ENCODE assay signal across 22 cellular contexts in the genomic region with DNA sequence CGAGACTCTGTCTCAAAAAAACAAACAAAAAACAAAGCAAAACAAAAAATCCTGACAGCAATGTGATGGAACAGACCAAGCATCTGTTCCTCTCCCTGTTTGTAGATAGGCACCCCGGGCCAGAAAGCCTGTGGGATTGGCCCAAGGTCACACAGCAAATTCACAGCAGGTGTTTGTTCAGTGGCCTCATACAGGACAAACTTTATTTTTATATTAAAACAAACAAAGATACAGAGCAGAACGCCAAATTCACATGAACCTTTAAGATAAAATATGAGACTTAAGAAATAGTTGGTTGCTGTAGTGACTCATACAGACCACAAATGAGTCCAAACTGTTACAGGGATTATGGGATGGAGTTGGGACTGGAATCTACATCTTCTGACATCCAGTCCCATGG. TPM values are rescaled to one million over a fixed set of nuclear protein-coding genes. Genes with fewer than 3 reads are reported as not detected.
DNase-seq lines count a peak whose midpoint lies in the region; ATAC-seq, FAIRE-seq and TF ChIP-seq lines count a peak whose summit lies in the region.
"Had no signal": no experiment of that assay in that cellular context is flagged by ENCODE, and none has a peak within 500 bp of the region (broad histone marks: within the 10 kb centered on the region; RNA-seq: fewer than 3 reads in every experiment).

No MANE protein-coding gene starts in this region.

- H3K4me2 ChIP-seq in IMR-90 (ENCODE audit: low read depth, low read length) (no peak overlapping the region; the same call in 1 of the 2 replicates), K562 (ENCODE audit: insufficient read depth, low read length) (no peak overlapping the region), hepatocyte (no peak overlapping the region)

- no peak overlapping the region for H3K23ac ChIP-seq in IMR-90 (ENCODE audit: low read depth, low read length)

- dilution Hi-C loops in IMR-90 (cut with HindIII; ENCODE audit: low sequenced_read_pairs, unreplicated experiment): no loop called here

- no peaks in the 10 kb centered on the region for H3K79me2 ChIP-seq in K562 (ENCODE audit: control insufficient read depth, insufficient read depth, low read length)
- H3K79me2 ChIP-seq in hepatocyte: no peaks in the 10 kb centered on the region
- H3K79me2 ChIP-seq: parathyroid adenoma had no signal

- no peaks in the 10 kb centered on the region for H3K27me3 ChIP-seq in IMR-90 (ENCODE audit: control insufficient read depth, insufficient read depth, low read length)
- no peaks in the 10 kb centered on the region for H3K27me3 ChIP-seq in K562 (ENCODE audit: control insufficient read depth in 2 of 2, insufficient read depth in 2 of 2, low read length in 2 of 2)
- H3K27me3 ChIP-seq in hepatocyte: no peaks in the 10 kb centered on the region

- H3K4me3 Mint-ChIP-seq in Calu3 (ENCODE audit: low read depth, unreplicated experiment): no peak overlapping the region
- H3K4me3 Mint-ChIP-seq: IgD-negative memory B cell had no signal

- H3K9ac ChIP-seq in IMR-90 (ENCODE audit: low read depth, low read length) (no peak overlapping the region), K562 (ENCODE audit: insufficient read depth in 1 of 2, low read depth in 2 of 2, low read length in 2 of 2) (no peak overlapping the region)
- H3K9ac ChIP-seq: parathyroid adenoma had no signal

- POLR2A ChIA-PET in AG04449 (lab: Yijun Ruan, JAX) (no interaction called here), IMR-90 (lab: Charles Lee; ENCODE audit: unreplicated experiment) (interaction anchor here (0.5 kb wide), 1 partner anchor 41 kb away, joined by 4 read pairs; no protein-coding TSS in a partner anchor), K562 (lab: Yijun Ruan, JAX) (no interaction called here)

- in situ Hi-C loops in IMR-90 (cut with MboI; ENCODE audit: low sequenced_read_pairs) (no loop called here), K562 (cut with MboI) (no loop called here)

- no peak overlapping the region for H3K4ac ChIP-seq in IMR-90 (ENCODE audit: low read depth, low read length)

- H3K18ac ChIP-seq in IMR-90 (ENCODE audit: low read depth, low read length): no peak overlapping the region

- TF ChIP-seq CTCF in AG04449 (IDR thresholded peaks at IDR 0.05; ENCODE audit: insufficient read depth, low read length, missing control alignments) (no peak), IMR-90 (conservative IDR thresholded peaks at IDR 0.05; ENCODE audit: low read depth, low read length) (no peak), K562 (IDR thresholded peaks at IDR 0.05 in 2 of 3, conservative IDR thresholded peaks at IDR 0.05 in 1 of 3; ENCODE audit: insufficient read depth in 2 of 3, low read depth in 1 of 3, low read length in 3 of 3) (no peak), hepatocyte (IDR thresholded peaks at IDR 0.05; ENCODE audit: poor library complexity) (no peak), Calu3 (IDR thresholded peaks at IDR 0.05; ENCODE audit: unreplicated experiment) (no peak)

- no peak overlapping the region for H3K27ac Mint-ChIP-seq in Calu3 (ENCODE audit: unreplicated experiment)
- H3K27ac Mint-ChIP-seq: activated naive CD4-positive, alpha-beta T cell treated with anti-CD3 and anti-CD28 coated beads, Interleukin-2, amount 50 U/mL, for 72 hours; IgD-negative memory B cell had no signal

- no peak for TF ChIP-seq RAD21 in IMR-90 (IDR thresholded peaks at IDR 0.05; ENCODE audit: low read length)
- no peak for TF ChIP-seq RAD21 in K562 (CRISPR knock-in tag; conservative IDR thresholded peaks at IDR 0.05 in 1 of 2, IDR thresholded peaks at IDR 0.05 in 1 of 2)

- H3K4me1 ChIP-seq in IMR-90 (ENCODE audit: control insufficient read depth, insufficient read depth, low read length): 0 out of 2 replicates have a peak, but pooled peaks cover 4% of the 10 kb centered on the region
- H3K4me1 ChIP-seq in K562 (replicated peaks in 1 of 2; ENCODE audit: control insufficient read depth in 2 of 2, insufficient read depth in 2 of 2, low read length in 2 of 2): peaks cover 11 to 13% of the 10 kb centered on the region in 2 experiments
- peaks cover 6% of the 10 kb centered on the region for H3K4me1 ChIP-seq in hepatocyte (ENCODE audit: insufficient read depth)
- H3K4me1 ChIP-seq: parathyroid adenoma, tibial artery had no signal

- CTCF ChIA-PET in AG04449 (lab: Yijun Ruan, JAX) (no interaction called here), IMR-90 (lab: Yijun Ruan, JAX) (no interaction called here), K562 (lab: Yijun Ruan, JAX; ENCODE audit: low intra/inter-chr PET ratio) (no interaction called here), Calu3 (lab: Charles Lee) (no interaction called here)

- no peaks in the 10 kb centered on the region for H3K9me3 Mint-ChIP-seq in Calu3 (ENCODE audit: low read depth, unreplicated experiment)
- H3K9me3 Mint-ChIP-seq: activated naive CD4-positive, alpha-beta T cell treated with anti-CD3 and anti-CD28 coated beads, Interleukin-2, amount 50 U/mL, for 72 hours had no signal

- no peak overlapping the region for H4K8ac ChIP-seq in IMR-90 (ENCODE audit: low read depth in 2 of 2, low read length in 2 of 2)

- H2AK5ac ChIP-seq in IMR-90 (ENCODE audit: low read depth, low read length): no peak overlapping the region

- no peak for TF ChIP-seq EP300 in K562 (IDR thresholded peaks at IDR 0.05; ENCODE audit: low read length)

- H2AK9ac ChIP-seq in IMR-90 (replicated peaks; ENCODE audit: low read depth, low read length, poor library complexity): no peak overlapping the region

- no peak overlapping the region for H2BK20ac ChIP-seq in IMR-90 (ENCODE audit: low read depth, low read length)

- H3K4me3 ChIP-seq in AG04449 (ENCODE audit: low read depth, low read length) (no peak overlapping the region), IMR-90 (ENCODE audit: insufficient read depth, low read depth, low read length) (no peak overlapping the region), K562 (no peak overlapping the region), hepatocyte (no peak overlapping the region)
- H3K4me3 ChIP-seq: SK-N-MC, tibial artery had no signal

- H3K14ac ChIP-seq in IMR-90 (replicated peaks; ENCODE audit: low read depth, low read length): no peak overlapping the region

- no CpG with 5 or more reads among the region's 3 CpGs for WGBS in IMR-90 (ENCODE audit: extremely low coverage in 2 of 2, insufficient read length in 1 of 2), 2 experiments
- WGBS in K562 (ENCODE audit: insufficient coverage, low coverage, missing lambda C conversion rate): 38% methylated on average over 3 of the region's 3 CpGs
- WGBS in hepatocyte (ENCODE audit: low lambda C conversion rate, missing lambda C conversion rate): 62% methylated on average over 3 of the region's 3 CpGs

- H3K36me3 ChIP-seq in IMR-90 (ENCODE audit: control insufficient read depth, insufficient read depth, low read length) (no peaks in the 10 kb centered on the region), K562 (ENCODE audit: control insufficient read depth, insufficient read depth, low read length) (no peaks in the 10 kb centered on the region), hepatocyte (replicated peaks; ENCODE audit: insufficient read depth, low read depth) (no peaks in the 10 kb centered on the region)
- H3K36me3 ChIP-seq: tibial artery had no signal

- H3K27ac ChIP-seq in IMR-90 (ENCODE audit: insufficient read depth, low read length): no peak overlapping the region
- no peak overlapping the region for H3K27ac ChIP-seq in K562 (ENCODE audit: extremely low read depth, low read depth, low read length)
- H3K27ac ChIP-seq in hepatocyte: peak overlapping the region; percentile 52
- H3K27ac ChIP-seq: parathyroid adenoma, SK-N-MC, tibial artery, VCaP had no signal

- no peaks in the 10 kb centered on the region for H3K9me1 ChIP-seq in IMR-90 (ENCODE audit: insufficient read depth, low read length)
- no peaks in the 10 kb centered on the region for H3K9me1 ChIP-seq in K562 (ENCODE audit: control insufficient read depth, insufficient read depth, low read length)

- ATAC-seq in IMR-90 (ENCODE audit: low read depth) (peak; percentile 79), K562 (no peak), HG03432 (IDR thresholded peaks at IDR 0.05; ENCODE audit: unreplicated experiment) (no peak)
- ATAC-seq: activated naive CD4-positive, alpha-beta T cell treated with anti-CD3 and anti-CD28 coated beads, Interleukin-2, amount 50 U/mL, for 72 hours had no signal

- no peaks in the 10 kb centered on the region for H3K36me3 Mint-ChIP-seq in Calu3 (ENCODE audit: insufficient read depth, unreplicated experiment)
- H3K36me3 Mint-ChIP-seq: activated naive CD4-positive, alpha-beta T cell treated with anti-CD3 and anti-CD28 coated beads, Interleukin-2, amount 50 U/mL, for 72 hours; IgD-negative memory B cell had no signal

- H4K91ac ChIP-seq in IMR-90 (ENCODE audit: insufficient read depth, low read depth, low read length): no peak overlapping the region

- H4K20me1 ChIP-seq in IMR-90 (ENCODE audit: insufficient read depth, low read length) (no peaks in the 10 kb centered on the region), K562 (replicated peaks; ENCODE audit: control insufficient read depth, insufficient read depth, low read length) (no peaks in the 10 kb centered on the region), hepatocyte (ENCODE audit: insufficient read depth, poor library complexity, severe bottlenecking) (no peaks in the 10 kb centered on the region)

- DNase-seq in AG04449 (ENCODE audit: low read depth, low spot score) (peak; percentile 38), IMR-90 (peak; percentile 87), K562 (ENCODE audit: extremely low read depth in 1 of 4, low spot score in 3 of 4) (no peak), hepatocyte (ENCODE audit: low spot score) (no peak), DMS 273 (lab: John Stamatoyannopoulos, UW; ENCODE audit: unreplicated experiment) (no peak), Calu3 (no peak), NCI-H1436 (lab: John Stamatoyannopoulos, UW) (no peak)
- DNase-seq: activated CD8-positive, alpha-beta memory T cell treated with anti-CD3 and anti-CD28 coated beads, Interleukin-2, amount 50 U/mL, for 4 hours; dermis blood vessel endothelial cell; foreskin melanocyte; midbrain; NCI-H2029; NK-92 treated with Interleukin-12 subunit alpha and Interleukin-12 subunit beta, amount 100 ng/mL, for 24 hours; stimulated activated CD4-positive, alpha-beta T cell treated with anti-CD3 and anti-CD28 coated beads, Interleukin-15, amount 100 ng/mL, for 24 hours; tibial artery had no signal

- no peak for TF ChIP-seq POLR2A in IMR-90 (IDR thresholded peaks at IDR 0.05; ENCODE audit: low read depth, low read length)
- no peak for TF ChIP-seq POLR2A in K562 (conservative IDR thresholded peaks at IDR 0.05)

- no peak overlapping the region for H2BK15ac ChIP-seq in IMR-90 (ENCODE audit: low read depth, low read length)

- no peak overlapping the region for H2BK5ac ChIP-seq in IMR-90 (ENCODE audit: low read depth, low read length, poor library complexity, severe bottlenecking)

- H3K27me3 Mint-ChIP-seq in Calu3 (ENCODE audit: unreplicated experiment): no peaks in the 10 kb centered on the region

- no peak overlapping the region for H3K56ac ChIP-seq in IMR-90 (ENCODE audit: extremely low read depth, insufficient read depth, low read length)

- BruUV-seq in IMR-90 (replicated peaks; lab: Mats Ljungman, UMichigan) (no TSS peak), K562 (replicated peaks; lab: Mats Ljungman, UMichigan) (no TSS peak), Calu3 (replicated peaks; lab: Mats Ljungman, UMichigan) (no TSS peak)

- intact Hi-C loops in IMR-90 (cut with micrococcal nuclease): no loop called here
- intact Hi-C loops in K562 (cut with micrococcal nuclease): no loop called here
- intact Hi-C loops in Calu3 (cut with micrococcal nuclease; ENCODE audit: unreplicated experiment): loop anchor here (2.0 kb wide), 1 partner anchor 21 kb away; no protein-coding TSS in a partner anchor

- no peak overlapping the region for H2BK120ac ChIP-seq in IMR-90 (ENCODE audit: low read depth, low read length)

- H3K9me2 ChIP-seq in hepatocyte (replicated peaks; ENCODE audit: insufficient read depth): no peaks in the 10 kb centered on the region

- H4K5ac ChIP-seq in IMR-90 (ENCODE audit: low read depth, low read length): no peak overlapping the region

- H3K4me1 Mint-ChIP-seq in Calu3 (ENCODE audit: low read depth, unreplicated experiment): no peaks in the 10 kb centered on the region
- H3K4me1 Mint-ChIP-seq: IgD-negative memory B cell had no signal

- no peaks in the 10 kb centered on the region for H3K79me1 ChIP-seq in IMR-90 (ENCODE audit: low read depth in 1 of 2, low read length in 2 of 2)

- no peak overlapping the region for H2AFZ ChIP-seq in IMR-90 (replicated peaks; ENCODE audit: low read length, poor library complexity)
- no peak overlapping the region for H2AFZ ChIP-seq in K562 (ENCODE audit: low read depth, low read length)
- no peak overlapping the region for H2AFZ ChIP-seq in hepatocyte
- H2AFZ ChIP-seq: parathyroid adenoma had no signal

- FAIRE-seq in K562 (lab: Jason Lieb, UNC): no peak
- FAIRE-seq: islet of Langerhans had no signal

- H3K9me3 ChIP-seq in IMR-90 (ENCODE audit: control insufficient read depth, insufficient read depth, low read length) (peaks cover 4% of the 10 kb centered on the region), K562 (replicated peaks; ENCODE audit: control insufficient read depth, insufficient read depth, low read depth, low read length) (no peaks in the 10 kb centered on the region), hepatocyte (ENCODE audit: low read depth) (no peaks in the 10 kb centered on the region)
- H3K9me3 ChIP-seq: tibial artery had no signal

RNA-seq across cellular contexts. Expression of gene CELA2A, which starts 2.3 kb away (rescaled TPM):
- not detected in 2 replicates for total RNA-seq in IMR-90 (2012; rRNA removed)
- polyA plus RNA-seq in IMR-90 (2012; rRNA removed): not detected in 2 replicates
- polyA plus RNA-seq in IMR-90 (2012; cell fraction: cytosol; rRNA removed): not detected in 2 replicates
- polyA plus RNA-seq in IMR-90 (2012; cell fraction: nucleus; rRNA removed; ENCODE audit: low replicate concordance): not detected in 2 replicates
- total RNA-seq in K562 (2011; cell fraction: chromatin; rRNA removed; ENCODE audit: low replicate concordance): not detected in 2 replicates
- total RNA-seq in K562 (2011; cell fraction: nucleolus; rRNA removed): not detected in 2 replicates
- total RNA-seq in K562 (2011; cell fraction: nucleoplasm; rRNA removed): not detected in 2 replicates
- total RNA-seq in K562 (2014; rRNA removed): not detected in 2 replicates
- total RNA-seq in K562 (2014; rRNA removed; fragmentation: Illumina TruSeq; extraction: Trizol): not detected in 2 replicates
- not detected in 2 replicates for total RNA-seq in K562 (2015; rRNA removed; fragmentation: Illumina TruSeq; extraction: Trizol)
- total RNA-seq in K562 (2021): 0.47 and 0.62 TPM in 2 replicates
- polyA plus RNA-seq in K562 (2011; rRNA removed): not detected in 2 replicates
- not detected in 2 replicates for polyA plus RNA-seq in K562 (2011; cell fraction: cytosol; rRNA removed)
- polyA plus RNA-seq in K562 (2011; cell fraction: nucleus; rRNA removed): 0.17 TPM in 1 of 2 replicates, not detected in the other
- 0.30 TPM in 1 of 2 replicates, not detected in the other for polyA plus RNA-seq in K562 (2012)
- polyA plus RNA-seq in K562 (2014; fragmentation: Illumina TruSeq; extraction: Trizol): not detected in 2 replicates
- not detected for polyA plus RNA-seq in K562 (2014; fragmentation: Nextera tagmentation; extraction: Ambion mirVana)
- polyA plus RNA-seq in K562 (2014; rRNA removed): not detected in 2 replicates
- polyA minus RNA-seq in K562 (2011; rRNA and poly(A)+ RNA removed): not detected in 2 replicates
- not detected in 2 replicates for polyA minus RNA-seq in K562 (2011; cell fraction: cytosol; rRNA and poly(A)+ RNA removed)
- not detected in 2 replicates for polyA minus RNA-seq in K562 (2011; cell fraction: nucleus; rRNA and poly(A)+ RNA removed)
- 2.2 and 9.5 TPM in 2 replicates for total RNA-seq in hepatocyte
- polyA plus RNA-seq in hepatocyte: 5.6 TPM in 2 replicates
- total RNA-seq in Calu3 (2022): not detected in 2 replicates
- total RNA-seq: activated naive CD4-positive, alpha-beta T cell treated with anti-CD3 and anti-CD28 coated beads, Interleukin-2, amount 50 U/mL, for 72 hours; dermis blood vessel endothelial cell had no signal
- polyA plus RNA-seq: IgD-negative memory B cell had no signal

RNA-seq across cellular contexts. Expression of gene CTRC, which starts 16.0 kb away (rescaled TPM):
- total RNA-seq in IMR-90 (2012; rRNA removed) (not detected in 2 replicates), K562 (2014; rRNA removed) (not detected in 2 replicates), K562 (2014; rRNA removed; fragmentation: Illumina TruSeq; extraction: Trizol) (not detected in 2 replicates), K562 (2015; rRNA removed; fragmentation: Illumina TruSeq; extraction: Trizol) (not detected in 2 replicates), K562 (2021) (0.84 and 1.2 TPM in 2 replicates), hepatocyte (not detected in 2 replicates), Calu3 (2022) (not detected in 2 replicates)
- polyA plus RNA-seq in IMR-90 (2012; rRNA removed) (not detected in 2 replicates), K562 (2011; rRNA removed) (not detected in 2 replicates), K562 (2014; fragmentation: Illumina TruSeq; extraction: Trizol) (not detected in 2 replicates), K562 (2014; fragmentation: Nextera tagmentation; extraction: Ambion mirVana) (not detected), K562 (2014; rRNA removed) (not detected in 2 replicates), hepatocyte (0.36 and 0.66 TPM in 2 replicates)
- not detected in 2 replicates for polyA plus RNA-seq in IMR-90 (2012; cell fraction: cytosol; rRNA removed)
- polyA plus RNA-seq in IMR-90 (2012; cell fraction: nucleus; rRNA removed; ENCODE audit: low replicate concordance): 0.86 and 1.7 TPM in 2 replicates
- not detected in 2 replicates for total RNA-seq in K562 (2011; cell fraction: chromatin; rRNA removed; ENCODE audit: low replicate concordance)
- total RNA-seq in K562 (2011; cell fraction: nucleolus; rRNA removed): not detected in 2 replicates
- total RNA-seq in K562 (2011; cell fraction: nucleoplasm; rRNA removed): not detected in 2 replicates
- not detected in 2 replicates for polyA plus RNA-seq in K562 (2011; cell fraction: cytosol; rRNA removed)
- not detected in 2 replicates for polyA plus RNA-seq in K562 (2011; cell fraction: nucleus; rRNA removed)
- 0.03 and 0.12 TPM in 2 replicates for polyA plus RNA-seq in K562 (2012)
- polyA minus RNA-seq in K562 (2011; rRNA and poly(A)+ RNA removed): not detected in 2 replicates
- polyA minus RNA-seq in K562 (2011; cell fraction: cytosol; rRNA and poly(A)+ RNA removed): not detected in 2 replicates
- not detected in 2 replicates for polyA minus RNA-seq in K562 (2011; cell fraction: nucleus; rRNA and poly(A)+ RNA removed)
- total RNA-seq: activated naive CD4-positive, alpha-beta T cell treated with anti-CD3 and anti-CD28 coated beads, Interleukin-2, amount 50 U/mL, for 72 hours; dermis blood vessel endothelial cell had no signal
- polyA plus RNA-seq: IgD-negative memory B cell had no signal

RNA-seq across cellular contexts. Expression of gene CELA2B, which starts 21.6 kb away (rescaled TPM):
- total RNA-seq in IMR-90 (2012; rRNA removed) (not detected in 2 replicates), K562 (2014; rRNA removed) (2.1 TPM in 1 of 2 replicates, not detected in the other), K562 (2014; rRNA removed; fragmentation: Illumina TruSeq; extraction: Trizol) (not detected in 2 replicates), K562 (2015; rRNA removed; fragmentation: Illumina TruSeq; extraction: Trizol) (not detected in 2 replicates), K562 (2021) (0.40 and 0.51 TPM in 2 replicates), hepatocyte (0.73 TPM in 1 of 2 replicates, not detected in the other), Calu3 (2022) (not detected in 2 replicates)
- polyA plus RNA-seq in IMR-90 (2012; rRNA removed) (not detected in 2 replicates), K562 (2011; rRNA removed) (not detected in 2 replicates), K562 (2014; fragmentation: Illumina TruSeq; extraction: Trizol) (not detected in 2 replicates), K562 (2014; fragmentation: Nextera tagmentation; extraction: Ambion mirVana) (under 1 TPM in 1 of 2 experiments, not detected in 1; 0.25 TPM), K562 (2014; rRNA removed) (0.25 and 0.39 TPM in 2 replicates), hepatocyte (1.4 TPM in 1 of 2 replicates, not detected in the other)
- 0.05 TPM in 1 of 2 replicates, not detected in the other for polyA plus RNA-seq in IMR-90 (2012; cell fraction: cytosol; rRNA removed)
- polyA plus RNA-seq in IMR-90 (2012; cell fraction: nucleus; rRNA removed; ENCODE audit: low replicate concordance): not detected in 2 replicates
- not detected in 2 replicates for total RNA-seq in K562 (2011; cell fraction: chromatin; rRNA removed; ENCODE audit: low replicate concordance)
- not detected in 2 replicates for total RNA-seq in K562 (2011; cell fraction: nucleolus; rRNA removed)
- total RNA-seq in K562 (2011; cell fraction: nucleoplasm; rRNA removed): not detected in 2 replicates
- 0.31 TPM in 1 of 2 replicates, not detected in the other for polyA plus RNA-seq in K562 (2011; cell fraction: cytosol; rRNA removed)
- not detected in 2 replicates for polyA plus RNA-seq in K562 (2011; cell fraction: nucleus; rRNA removed)
- 0.28 TPM in 1 of 2 replicates, not detected in the other for polyA plus RNA-seq in K562 (2012)
- polyA minus RNA-seq in K562 (2011; rRNA and poly(A)+ RNA removed): 0.28 TPM in 1 of 2 replicates, not detected in the other
- not detected in 2 replicates for polyA minus RNA-seq in K562 (2011; cell fraction: cytosol; rRNA and poly(A)+ RNA removed)
- not detected in 2 replicates for polyA minus RNA-seq in K562 (2011; cell fraction: nucleus; rRNA and poly(A)+ RNA removed)
- total RNA-seq: activated naive CD4-positive, alpha-beta T cell treated with anti-CD3 and anti-CD28 coated beads, Interleukin-2, amount 50 U/mL, for 72 hours; dermis blood vessel endothelial cell had no signal
- polyA plus RNA-seq: IgD-negative memory B cell had no signal

RNA-seq across cellular contexts. Expression of gene EFHD2, which starts 44.6 kb away (rescaled TPM):
- total RNA-seq in IMR-90 (2012; rRNA removed) (22.6 and 23.1 TPM in 2 replicates), K562 (2014; rRNA removed) (53.6 and 62.9 TPM in 2 replicates), K562 (2014; rRNA removed; fragmentation: Illumina TruSeq; extraction: Trizol) (8.6 and 8.8 TPM in 2 replicates), K562 (2015; rRNA removed; fragmentation: Illumina TruSeq; extraction: Trizol) (25.2 and 27.9 TPM in 2 replicates), K562 (2021) (64.3 and 70.0 TPM in 2 replicates), hepatocyte (34.0 and 34.4 TPM in 2 replicates), Calu3 (2022) (51.0 and 57.8 TPM in 2 replicates)
- polyA plus RNA-seq in IMR-90 (2012; rRNA removed) (58.9 and 72.7 TPM in 2 replicates), K562 (2011; rRNA removed) (19.7 and 22.8 TPM in 2 replicates), K562 (2014; fragmentation: Illumina TruSeq; extraction: Trizol) (26.1 and 40.7 TPM in 2 replicates), K562 (2014; fragmentation: Nextera tagmentation; extraction: Ambion mirVana) (1 to 10 TPM; 1.7 to 1.8 TPM), K562 (2014; rRNA removed) (62.3 and 73.5 TPM in 2 replicates), hepatocyte (63.7 and 67.5 TPM in 2 replicates)
- polyA plus RNA-seq in IMR-90 (2012; cell fraction: cytosol; rRNA removed): 59.0 and 96.1 TPM in 2 replicates
- polyA plus RNA-seq in IMR-90 (2012; cell fraction: nucleus; rRNA removed; ENCODE audit: low replicate concordance): 77.3 and 108 TPM in 2 replicates
- 5.8 and 18.8 TPM in 2 replicates for total RNA-seq in K562 (2011; cell fraction: chromatin; rRNA removed; ENCODE audit: low replicate concordance)
- 14.5 and 18.0 TPM in 2 replicates for total RNA-seq in K562 (2011; cell fraction: nucleolus; rRNA removed)
- total RNA-seq in K562 (2011; cell fraction: nucleoplasm; rRNA removed): 10.8 and 14.2 TPM in 2 replicates
- polyA plus RNA-seq in K562 (2011; cell fraction: cytosol; rRNA removed): 25.0 and 52.4 TPM in 2 replicates
- 15.0 and 24.5 TPM in 2 replicates for polyA plus RNA-seq in K562 (2011; cell fraction: nucleus; rRNA removed)
- polyA plus RNA-seq in K562 (2012): 38.1 and 44.7 TPM in 2 replicates
- polyA minus RNA-seq in K562 (2011; rRNA and poly(A)+ RNA removed): 5.5 and 6.9 TPM in 2 replicates
- polyA minus RNA-seq in K562 (2011; cell fraction: cytosol; rRNA and poly(A)+ RNA removed): 16.4 and 20.5 TPM in 2 replicates
- polyA minus RNA-seq in K562 (2011; cell fraction: nucleus; rRNA and poly(A)+ RNA removed): 4.4 and 5.1 TPM in 2 replicates

Comparison
In these comparisons a context has a peak if more than half of its experiments do, and no peak if none do; other contexts are left out.
1. DNase-seq: peak in AG04449 (single experiment) and IMR-90 (single experiment); none in K562 (0 of 4), hepatocyte (single experiment), DMS 273 (single experiment), Calu3 (single experiment) and NCI-H1436 (single experiment).